Comparison of ENCODE assay signal across 9 cellular contexts in the genomic region with DNA sequence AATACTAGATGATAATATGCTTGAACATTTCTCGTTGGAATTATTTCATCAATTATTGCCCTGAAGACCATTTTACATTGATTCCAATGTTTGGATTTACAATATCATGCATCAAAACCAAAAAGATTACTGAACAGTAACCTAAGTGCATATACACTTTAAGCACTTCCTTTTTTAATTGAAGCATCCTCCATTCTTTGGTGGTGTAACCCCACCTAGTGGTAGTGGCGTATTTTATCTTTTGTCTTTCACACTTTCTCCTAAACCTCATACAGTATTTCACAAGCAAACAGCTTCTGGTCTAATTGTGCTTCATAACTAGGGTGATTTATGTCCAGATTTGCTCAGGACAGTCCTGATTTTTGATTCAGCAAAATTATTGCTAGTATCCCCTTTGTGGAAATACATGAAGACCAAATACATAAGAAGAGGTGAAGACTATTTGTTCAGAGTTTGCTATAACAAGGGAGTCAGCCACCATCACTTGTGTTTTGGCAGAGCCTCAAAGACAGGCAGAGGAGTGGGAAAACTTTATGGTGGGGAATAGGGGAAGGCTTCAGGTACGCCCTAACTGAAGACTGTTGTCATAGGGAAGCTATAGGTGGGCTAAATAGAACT. TPM values are rescaled to one million over a fixed set of nuclear protein-coding genes. Genes with fewer than 3 reads are reported as not detected.
A peak's percentile ranks its signal among the peaks of the same experiment; 100 is the strongest.
DNase-seq lines count a peak whose midpoint lies in the region; ATAC-seq, FAIRE-seq and TF ChIP-seq lines count a peak whose summit lies in the region.
"Had no signal": no experiment of that assay in that cellular context is flagged by ENCODE, and none has a peak within 500 bp of the region (broad histone marks: within the 10 kb centered on the region; RNA-seq: fewer than 3 reads in every experiment).

No MANE protein-coding gene starts in this region.

- H4K20me1 ChIP-seq in SU-DHL-6 (ENCODE audit: low read depth, low read length), result no peaks in the 10 kb centered on the region

- no peak overlapping the region for H3K9ac ChIP-seq in SU-DHL-6 (ENCODE audit: low read length)
- no peak overlapping the region for H3K9ac ChIP-seq in neuronal stem cell (ENCODE audit: low read depth, low read length, poor library complexity)

- TF ChIP-seq CTCF in BJ (IDR thresholded peaks at IDR 0.05; ENCODE audit: insufficient read depth, low read depth, low read length) (peak; percentile 65), SU-DHL-6 (IDR thresholded peaks at IDR 0.05; ENCODE audit: insufficient read depth, low read length, poor library complexity, severe bottlenecking) (peak; percentile 65)

- peak; percentile 59 for ATAC-seq in HG02798 (IDR thresholded peaks at IDR 0.05; ENCODE audit: poor library complexity, unreplicated experiment)

- H3K79me2 ChIP-seq in SU-DHL-6 (ENCODE audit: insufficient read depth, low read length), result peaks cover 16% of the 10 kb centered on the region

- peaks cover 4% of the 10 kb centered on the region for H3K79me1 ChIP-seq in neuronal stem cell (ENCODE audit: low read depth, low read length)

- H2BK5ac ChIP-seq in neuronal stem cell (ENCODE audit: low read length), result no peak overlapping the region

- H3K4me1 ChIP-seq in neuronal stem cell (ENCODE audit: control insufficient read depth in 2 of 2, insufficient read depth in 1 of 2, low read depth in 1 of 2, low read length in 2 of 2), result no peaks in the 10 kb centered on the region

- no peak overlapping the region for H3K14ac ChIP-seq in neuronal stem cell (ENCODE audit: low read length)

- H4K91ac ChIP-seq in neuronal stem cell (ENCODE audit: low read depth, low read length, poor library complexity), result no peak overlapping the region

- H3F3A ChIP-seq in SU-DHL-6 (ENCODE audit: insufficient read depth), result no peaks in the 10 kb centered on the region

- peak overlapping the region; percentile 60 for H2AFZ ChIP-seq in SU-DHL-6 (ENCODE audit: low read depth, low read length, severe bottlenecking)
- H2AFZ ChIP-seq in neuronal stem cell (ENCODE audit: low read length), result peak overlapping the region; percentile 48

- no peak overlapping the region for H3K18ac ChIP-seq in neuronal stem cell (ENCODE audit: low read length)

- no peaks in the 10 kb centered on the region for H3K9me3 ChIP-seq in SU-DHL-6 (ENCODE audit: insufficient read depth, low read length)
- no peaks in the 10 kb centered on the region for H3K9me3 ChIP-seq in neuronal stem cell (replicated peaks in 1 of 2; ENCODE audit: control insufficient read depth in 2 of 2, insufficient read depth in 1 of 2, low read depth in 1 of 2, low read length in 2 of 2)

- H3K9me2 ChIP-seq in SU-DHL-6 (replicated peaks; ENCODE audit: insufficient read depth, low read length), result no peaks in the 10 kb centered on the region

- no peak overlapping the region for H2BK12ac ChIP-seq in neuronal stem cell (ENCODE audit: low read length)

- FAIRE-seq in GM12892 (lab: Jason Lieb, UNC), result peak; percentile 86

- DNase-seq in BJ (ENCODE audit: low read depth) (peak; percentile 18), GM12892 (ENCODE audit: insufficient read length) (no peak), NCI-H1436 (lab: John Stamatoyannopoulos, UW) (peak; percentile 70), fibroblast of gingiva (ENCODE audit: low read depth) (peak; percentile 51), neuronal stem cell (ENCODE audit: low spot score) (no peak)
- DNase-seq in stimulated activated CD4-positive, alpha-beta T cell treated with anti-CD3 and anti-CD28 coated beads, Interleukin-2, amount 100 ng/mL, for 48 hours, result no peak
- DNase-seq: right cardiac atrium had no signal

- H3K36me3 ChIP-seq in BJ (ENCODE audit: control insufficient read depth, insufficient read depth, low read length), result no peaks in the 10 kb centered on the region
- no peaks in the 10 kb centered on the region for H3K36me3 ChIP-seq in SU-DHL-6 (ENCODE audit: low read length)
- H3K36me3 ChIP-seq in neuronal stem cell (replicated peaks in 1 of 2; ENCODE audit: control insufficient read depth in 2 of 2, insufficient read depth in 2 of 2, low read length in 2 of 2), result no peaks in the 10 kb centered on the region

- H3K27me3 ChIP-seq in BJ (ENCODE audit: control insufficient read depth, insufficient read depth, low read length), result no peaks in the 10 kb centered on the region
- H3K27me3 ChIP-seq in SU-DHL-6 (ENCODE audit: low read length), result no peaks in the 10 kb centered on the region
- H3K27me3 ChIP-seq in neuronal stem cell (ENCODE audit: control insufficient read depth in 3 of 3, insufficient read depth in 3 of 3, low read depth in 1 of 3, low read length in 3 of 3), result peaks cover 0 to 1% (median 0%) of the 10 kb centered on the region in 3 experiments

- no peak overlapping the region for H4K8ac ChIP-seq in neuronal stem cell (ENCODE audit: low read depth, low read length)

- H2BK15ac ChIP-seq in neuronal stem cell (ENCODE audit: low read length), result no peak overlapping the region

- CTCF ChIA-PET in BJ (lab: Yijun Ruan, JAX), result interaction anchor here (0.6 to 3.5 kb wide), 18 partner anchors 10 to 1065 kb away, joined by 3 to 22 read pairs (median 3); partner anchors contain the start of gene FBXO28

- TF ChIP-seq POLR2A in GM12892 (IDR thresholded peaks at IDR 0.05; ENCODE audit: low read depth, low read length), result no peak

- WGBS in neuronal stem cell (ENCODE audit: extremely low coverage in 2 of 2, insufficient read length in 2 of 2, insufficient replicate concordance in 1 of 2), 2 donors, result no CpG with 5 or more reads among the region's 3 CpGs

- H3K4ac ChIP-seq in neuronal stem cell (ENCODE audit: low read length), result no peak overlapping the region

- H3K27ac ChIP-seq in SU-DHL-6 (ENCODE audit: low read depth, low read length) (no peak overlapping the region), neuronal stem cell (replicated peaks; ENCODE audit: low read length) (no peak overlapping the region)

- H2BK120ac ChIP-seq in neuronal stem cell (ENCODE audit: low read depth, low read length), result no peak overlapping the region

- no peak overlapping the region for H3K4me2 ChIP-seq in SU-DHL-6 (ENCODE audit: low read depth, low read length, poor library complexity, severe bottlenecking)
- no peak overlapping the region for H3K4me2 ChIP-seq in neuronal stem cell (ENCODE audit: insufficient read depth, low read length, poor library complexity, severe bottlenecking)

- POLR2A ChIA-PET in BJ (lab: Charles Lee), result no interaction called here

- no peak overlapping the region for H2AK5ac ChIP-seq in neuronal stem cell (ENCODE audit: low read depth, low read length)

- no peak overlapping the region for H3K23ac ChIP-seq in neuronal stem cell (ENCODE audit: low read depth, low read length, poor library complexity)

- H3K4me3 ChIP-seq in BJ (ENCODE audit: low read depth, low read length) (no peak overlapping the region), SU-DHL-6 (ENCODE audit: insufficient read depth, low read length, poor library complexity, severe bottlenecking) (no peak overlapping the region), neuronal stem cell (ENCODE audit: low read length in 2 of 2) (no peak overlapping the region)

RNA-seq across cellular contexts. Expression of gene NVL, which starts 3.4 kb away (rescaled TPM):
- polyA plus RNA-seq in BJ (2011; rRNA removed), result 13.2 and 17.9 TPM in 2 replicates
- polyA minus RNA-seq in BJ (2011; rRNA and poly(A)+ RNA removed), result 8.2 and 11.2 TPM in 2 replicates
- polyA plus RNA-seq in GM12892 (2012; ENCODE audit: missing spikeins), result 24.1 TPM
- 34.4 TPM for polyA plus RNA-seq in neuronal stem cell (2013, experiment 1 of 2)
- polyA plus RNA-seq in neuronal stem cell (2013, experiment 2 of 2), result 31.4 TPM

RNA-seq across cellular contexts. Expression of gene CNIH4, which starts 23.3 kb away (rescaled TPM):
- polyA plus RNA-seq in BJ (2011; rRNA removed), result 23.6 and 57.5 TPM in 2 replicates
- 23.8 and 24.4 TPM in 2 replicates for polyA minus RNA-seq in BJ (2011; rRNA and poly(A)+ RNA removed)
- polyA plus RNA-seq in GM12892 (2012; ENCODE audit: missing spikeins), result 37.0 TPM
- 116 TPM for polyA plus RNA-seq in neuronal stem cell (2013, experiment 1 of 2)
- 118 TPM for polyA plus RNA-seq in neuronal stem cell (2013, experiment 2 of 2)

Comparison
In these comparisons a context has a peak if more than half of its experiments do, and no peak if none do; other contexts are left out.
1. DNase-seq: peak in BJ (single experiment), NCI-H1436 (single experiment) and fibroblast of gingiva (single experiment); none in GM12892 (single experiment), neuronal stem cell (single experiment) and stimulated activated CD4-positive, alpha-beta T cell treated with anti-CD3 and anti-CD28 coated beads, Interleukin-2, amount 100 ng/mL, for 48 hours (0 of 2).